Comparison of ENCODE assay signal across 12 cellular contexts in genomic region chr1:9375912-9376311, GRCh38.
DNase-seq lines count a peak whose midpoint lies in the region; ATAC-seq and TF ChIP-seq lines count a peak whose summit lies in the region.
"Had no signal": no experiment of that assay in that cellular context is flagged by ENCODE, and none has a peak within 500 bp of the region (broad histone marks: within the 10 kb centered on the region; RNA-seq: fewer than 3 reads in every experiment).

No MANE protein-coding gene starts in this region.

- H3K27ac ChIP-seq in right cardiac atrium (ENCODE audit: low read length) (peak overlapping the region; percentile 87), prostate gland (peak overlapping the region; percentile 62 to 67), upper lobe of right lung (peak overlapping the region; percentile 84), SJCRH30 (no peak overlapping the region)

- H3K4me1 ChIP-seq in right cardiac atrium (ENCODE audit: control insufficient read depth, insufficient read depth, low read length) (peaks cover 10% of the 10 kb centered on the region), prostate gland (replicated peaks) (no peaks in the 10 kb centered on the region), upper lobe of right lung (peaks cover 40% of the 10 kb centered on the region), SJCRH30 (no peaks in the 10 kb centered on the region)

- DNase-seq in choroid plexus epithelial cell (ENCODE audit: low read depth) (peak; percentile 62), right cardiac atrium (peak; percentile 53 to 88 (median 85)), prostate gland (ENCODE audit: low spot score) (no peak), upper lobe of right lung (no peak), SJCRH30 (no peak), hippocampal formation (lab: John Stamatoyannopoulos, UW) (no peak), NCI-H187 (lab: John Stamatoyannopoulos, UW) (no peak)
- DNase-seq: activated naive CD4-positive, alpha-beta T cell treated with anti-CD3 and anti-CD28 coated beads, Interleukin-2, amount 10 ng/mL, durations not matched to agents 7 days and 5 days; NCI-H1436; NCI-H69; stimulated activated CD4-positive, alpha-beta T cell treated with anti-CD3 and anti-CD28 coated beads, Interleukin-2, amount 100 ng/mL, for 48 hours had no signal

- H3K36me3 ChIP-seq in prostate gland (no peaks in the 10 kb centered on the region), upper lobe of right lung (no peaks in the 10 kb centered on the region), SJCRH30 (no peaks in the 10 kb centered on the region)

- WGBS in right cardiac atrium: 44% methylated on average over 15 of the region's 15 CpGs
- 31% methylated on average over 15 of the region's 15 CpGs for WGBS in prostate gland

- ATAC-seq in right cardiac atrium: peak; percentile 34 to 49
- ATAC-seq in upper lobe of right lung: no peak
- ATAC-seq: stimulated activated memory B cell treated with anti-CD40 and anti-IgM and Interleukin-4, amounts not matched to agents 10 μg/mL and 1 μg/mL and 100 μg/mL, for 72 hours had no signal

- TF ChIP-seq POLR2A in prostate gland (IDR thresholded peaks at IDR 0.05): no peak

- no peak for TF ChIP-seq CTCF in choroid plexus epithelial cell (conservative IDR thresholded peaks at IDR 0.05; ENCODE audit: low read depth, low read length)
- no peak for TF ChIP-seq CTCF in prostate gland (IDR thresholded peaks at IDR 0.05)
- TF ChIP-seq CTCF in upper lobe of right lung (IDR thresholded peaks at IDR 0.05): no peak

- no peak overlapping the region for H3K4me3 ChIP-seq in choroid plexus epithelial cell (ENCODE audit: low read depth, low read length)
- no peak overlapping the region for H3K4me3 ChIP-seq in right cardiac atrium (ENCODE audit: low read length)
- no peak overlapping the region for H3K4me3 ChIP-seq in prostate gland
- H3K4me3 ChIP-seq in upper lobe of right lung: no peak overlapping the region
- H3K4me3 ChIP-seq in SJCRH30: no peak overlapping the region

- H3K27me3 ChIP-seq in right cardiac atrium (ENCODE audit: control insufficient read depth, insufficient read depth) (no peaks in the 10 kb centered on the region), prostate gland (replicated peaks; ENCODE audit: insufficient read depth) (no peaks in the 10 kb centered on the region), upper lobe of right lung (no peaks in the 10 kb centered on the region), SJCRH30 (peaks cover 29% of the 10 kb centered on the region)

- no peaks in the 10 kb centered on the region for H3K9me3 ChIP-seq in right cardiac atrium (ENCODE audit: control insufficient read depth, low read length)
- no peaks in the 10 kb centered on the region for H3K9me3 ChIP-seq in prostate gland
- H3K9me3 ChIP-seq in upper lobe of right lung: no peaks in the 10 kb centered on the region
- H3K9me3 ChIP-seq in SJCRH30 (replicated peaks): no peaks in the 10 kb centered on the region

- intact Hi-C loops in right cardiac atrium (cut with DNase I) (no loop called here), prostate gland (cut with DNase I) (loop anchor here (5.0 kb wide), 1 partner anchor 51 kb away; no protein-coding TSS in a partner anchor), upper lobe of right lung (cut with DNase I) (no loop called here)

Comparison
In these comparisons a context has a peak if more than half of its experiments do, and no peak if none do; other contexts are left out.
1. DNase-seq: peak in choroid plexus epithelial cell (single experiment) and right cardiac atrium (3 of 3); none in prostate gland (single experiment), upper lobe of right lung (single experiment), SJCRH30 (0 of 2), hippocampal formation (0 of 2) and NCI-H187 (0 of 2).